In the genomic region with DNA sequence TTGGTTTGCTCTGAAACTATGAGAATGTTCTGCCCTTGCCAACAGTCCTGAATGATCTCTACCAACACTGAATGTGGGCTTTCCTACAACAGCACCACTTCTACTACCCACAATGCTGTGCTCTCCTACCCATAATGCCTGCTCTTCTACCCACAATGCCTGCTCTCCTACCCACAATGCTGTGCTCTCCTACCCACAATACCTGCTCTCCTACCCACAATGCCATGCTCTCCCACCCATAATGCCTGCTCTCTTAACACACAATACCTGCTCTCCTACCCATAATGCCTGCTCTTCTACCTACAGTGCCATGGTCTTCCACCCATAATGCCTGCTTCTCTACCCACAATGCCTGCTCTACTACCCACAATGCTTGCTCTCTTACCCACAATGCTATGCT, we compare ENCODE assay signal across 27 cellular contexts.
"Had no signal": no experiment of that assay in that cellular context is flagged by ENCODE, and none has a peak within 500 bp of the region (broad histone marks: within the 10 kb centered on the region; RNA-seq: fewer than 3 reads in every experiment).

No MANE protein-coding gene starts in this region.

- H3K9me3 ChIP-seq: esophagus muscularis mucosa, heart right ventricle, ovary, sigmoid colon, thoracic aorta, uterus had no signal

- FAIRE-seq: astrocyte, small intestine, TTC549 had no signal

- H3K4me1 ChIP-seq: esophagus muscularis mucosa, uterus had no signal

- DNase-seq: activated CD4-positive, alpha-beta T cell treated with anti-CD3 and anti-CD28 coated beads for 48 hours; activated CD4-positive, alpha-beta T cell treated with anti-CD3 and anti-CD28 coated beads, Interleukin-2, amount 50 U/mL, for 48 hours; activated CD8-positive, alpha-beta memory T cell treated with anti-CD3 and anti-CD28 coated beads, Interleukin-2, amount 50 U/mL, for 48 hours; activated gamma-delta T cell treated with Interleukin-2 at 50 U/mL for 16 hours; activated naive CD4-positive, alpha-beta T cell treated with anti-CD3 and anti-CD28 coated beads, Interleukin-2, amount 50 U/mL, for 16 hours; activated T-cell treated with anti-CD3 and anti-CD28 coated beads, Interleukin-2, amount 50 U/mL, for 24 hours; amniotic stem cell; brain microvascular endothelial cell; caudate nucleus; foreskin melanocyte; heart right ventricle; naive B cell; nephron progenitor cell; ovary; retina; sigmoid colon; small intestine; stimulated activated CD4-positive, alpha-beta T cell treated with anti-CD3 and anti-CD28 coated beads, Interleukin-4, amount 100 ng/mL, for 24 hours; T-helper 9 cell; uterus; WERI-Rb-1 had no signal

- ATAC-seq: activated CD4-positive, CD25-positive, alpha-beta regulatory T cell treated with anti-CD3 and anti-CD28 coated beads, Interleukin-2, amount 50 U/mL, for 24 hours; heart right ventricle; stimulated activated effector memory CD8-positive, alpha-beta T cell treated with anti-CD3 and anti-CD28 coated beads, Interleukin-12 subunit alpha, Interleukin-12 subunit beta, amount 100 ng/mL, for 72 hours had no signal

- H3K36me3 ChIP-seq: brain microvascular endothelial cell, esophagus muscularis mucosa, heart right ventricle, ovary, sigmoid colon, thoracic aorta, uterus, WERI-Rb-1 had no signal

- H3K27ac ChIP-seq: brain microvascular endothelial cell, esophagus muscularis mucosa, heart right ventricle, ovary, sigmoid colon, thoracic aorta, uterus, WERI-Rb-1 had no signal

- H3K4me3 ChIP-seq: esophagus muscularis mucosa, heart right ventricle, ovary, sigmoid colon, thoracic aorta, uterus had no signal

- H3K27me3 ChIP-seq: brain microvascular endothelial cell, esophagus muscularis mucosa, heart right ventricle, ovary, sigmoid colon, uterus had no signal
